Comparison of ENCODE assay signal across 19 cellular contexts in the genomic region with DNA sequence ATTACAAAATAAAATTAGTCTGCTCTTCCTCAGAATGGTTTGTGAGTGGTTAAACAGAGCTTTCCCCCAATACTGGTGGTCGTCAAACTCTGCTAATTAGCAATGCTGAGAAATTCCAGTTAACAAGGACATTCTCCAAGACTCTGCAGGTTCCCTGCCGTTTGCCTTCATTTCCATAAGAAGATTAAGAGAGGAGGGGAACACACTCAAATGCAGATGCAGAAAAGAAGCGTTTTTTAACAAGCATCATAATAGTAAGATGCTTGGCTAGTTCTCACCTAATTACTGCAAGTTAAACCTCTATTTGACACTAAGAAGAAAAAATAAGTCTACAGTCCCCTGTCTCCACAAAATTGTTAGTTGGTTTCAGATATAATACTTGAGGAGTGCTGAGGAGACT. TPM values are rescaled to one million over a fixed set of nuclear protein-coding genes. Genes with fewer than 3 reads are reported as not detected.
"Had no signal": no experiment of that assay in that cellular context is flagged by ENCODE, and none has a peak within 500 bp of the region (broad histone marks: within the 10 kb centered on the region; RNA-seq: fewer than 3 reads in every experiment).

No MANE protein-coding gene starts in this region.

- H3K4me3 Mint-ChIP-seq: activated CD4-positive, alpha-beta memory T cell treated with anti-CD3 and anti-CD28 coated beads for 36 hours; activated CD8-positive, alpha-beta memory T cell treated with anti-CD3 and anti-CD28 coated beads, Interleukin-2, amount 10 ng/mL, durations not matched to agents 7 days and 5 days; activated naive CD4-positive, alpha-beta T cell treated with anti-CD3 and anti-CD28 coated beads, Interleukin-2, amount 10 ng/mL, durations not matched to agents 7 days and 5 days; central memory CD8-positive, alpha-beta T cell; naive B cell; type B pancreatic cell had no signal

- ATAC-seq: activated CD8-positive, alpha-beta memory T cell treated with anti-CD3 and anti-CD28 coated beads, Interleukin-2, amount 10 ng/mL, durations not matched to agents 7 days and 5 days; left colon had no signal

- H3K27ac ChIP-seq: coronary artery, neutrophil, VCaP had no signal

- H3K36me3 Mint-ChIP-seq: activated CD8-positive, alpha-beta memory T cell treated with anti-CD3 and anti-CD28 coated beads, Interleukin-2, amount 10 ng/mL, durations not matched to agents 7 days and 5 days; type B pancreatic cell had no signal

- H3K9me3 ChIP-seq: neutrophil, SK-N-SH had no signal

- H3K27ac Mint-ChIP-seq: activated CD4-positive, alpha-beta memory T cell treated with anti-CD3 and anti-CD28 coated beads for 36 hours; activated CD8-positive, alpha-beta memory T cell treated with anti-CD3 and anti-CD28 coated beads, Interleukin-2, amount 10 ng/mL, durations not matched to agents 7 days and 5 days; activated naive CD4-positive, alpha-beta T cell treated with anti-CD3 and anti-CD28 coated beads, Interleukin-2, amount 10 ng/mL, durations not matched to agents 7 days and 5 days; activated T-helper 2 cell treated with anti-CD3 and anti-CD28 coated beads, Interferon-gamma antibody, Interleukin-2, Interleukin-4, amounts not matched to agents 10 μg/mL and 5 μg/mL and 100 μg/mL, durations not matched to agents 14 hours and 24 hours and 36 hours; naive B cell; type B pancreatic cell had no signal

- DNase-seq: activated CD4-positive, alpha-beta memory T cell treated with anti-CD3 and anti-CD28 coated beads for 36 hours; activated CD8-positive, alpha-beta memory T cell treated with anti-CD3 and anti-CD28 coated beads, Interleukin-2, amount 10 ng/mL, durations not matched to agents 7 days and 5 days; activated naive CD4-positive, alpha-beta T cell treated with anti-CD3 and anti-CD28 coated beads, Interleukin-2, amount 10 ng/mL, durations not matched to agents 7 days and 5 days; activated T-cell treated with anti-CD3 and anti-CD28 coated beads, Interleukin-2, amount 50 U/mL, for 1 hour; effector CD8-positive, alpha-beta T cell; foreskin fibroblast; hypothalamus; left colon; naive B cell; SK-N-SH; stimulated activated CD4-positive, alpha-beta T cell treated with anti-CD3 and anti-CD28 coated beads, Interleukin-2, amount 100 ng/mL, for 48 hours; stimulated activated naive CD4-positive, alpha-beta T cell treated with Interleukin-2 at 50 U/mL for 16 hours had no signal

- H3K36me3 ChIP-seq: neutrophil had no signal

- H3K4me2 ChIP-seq: SK-N-SH had no signal

- H3K4me3 ChIP-seq: coronary artery had no signal

- H3K9ac ChIP-seq: SK-N-SH had no signal

- H3K9me3 Mint-ChIP-seq: activated CD4-positive, alpha-beta memory T cell treated with anti-CD3 and anti-CD28 coated beads for 36 hours; activated naive CD4-positive, alpha-beta T cell treated with anti-CD3 and anti-CD28 coated beads, Interleukin-2, amount 10 ng/mL, durations not matched to agents 7 days and 5 days; activated T-helper 2 cell treated with anti-CD3 and anti-CD28 coated beads, Interferon-gamma antibody, Interleukin-2, Interleukin-4, amounts not matched to agents 10 μg/mL and 5 μg/mL and 100 μg/mL, durations not matched to agents 14 hours and 24 hours and 36 hours; central memory CD8-positive, alpha-beta T cell had no signal

RNA-seq across cellular contexts. Expression of gene SOX2, which starts 3.7 kb away (rescaled TPM):
- total RNA-seq: activated CD4-positive, alpha-beta memory T cell treated with anti-CD3 and anti-CD28 coated beads for 36 hours; activated CD8-positive, alpha-beta memory T cell treated with anti-CD3 and anti-CD28 coated beads, Interleukin-2, amount 10 ng/mL, durations not matched to agents 7 days and 5 days; activated T-helper 2 cell treated with anti-CD3 and anti-CD28 coated beads, Interferon-gamma antibody, Interleukin-2, Interleukin-4, amounts not matched to agents 10 μg/mL and 5 μg/mL and 100 μg/mL, durations not matched to agents 14 hours and 24 hours and 36 hours; T-helper 1 cell treated with Interleukin-12 subunit alpha and Interleukin-12 subunit beta and Interleukin-4 antibody, amounts not matched to agents 30 ng/mL and 1 ng/mL, for 36 hours had no signal
